ENCODE assay signal across 8 cellular contexts in genomic region chr5:135456238-135457099, GRCh38. TPM values are rescaled to one million over a fixed set of nuclear protein-coding genes. Genes with fewer than 3 reads are reported as not detected.
DNase-seq lines count a peak whose midpoint lies in the region; ATAC-seq, FAIRE-seq and TF ChIP-seq lines count a peak whose summit lies in the region.

No MANE protein-coding gene starts in this region.

- ATAC-seq in sciatic nerve, result peak; percentile 72

- intact Hi-C loops in sciatic nerve (cut with DNase I), result loop anchor here (5.0 kb wide), 1 partner anchor 54 kb away; no protein-coding TSS in a partner anchor

- DNase-seq in Ammon's horn (ENCODE audit: low spot score) (peak; percentile 58), GM20000 (ENCODE audit: low spot score) (peak; percentile 46), HTR-8/SVneo (ENCODE audit: insufficient read length, low spot score) (peak; percentile 39), dedifferentiated amniotic fluid mesenchymal stem cell (ENCODE audit: extremely low spot score) (peak; percentile 81), sciatic nerve (ENCODE audit: low spot score) (peak; percentile 41), activated gamma-delta T cell treated with Interleukin-2 at 50 U/mL for 16 hours (no peak), iPS-NIHi7 (ENCODE audit: extremely low spot score) (no peak)
- no peak for DNase-seq in NK-92 treated with Interleukin-12 subunit alpha and Interleukin-12 subunit beta, amount 100 ng/mL, for 24 hours (lab: John Stamatoyannopoulos, UW)

- no peak for TF ChIP-seq CTCF in GM20000 (IDR thresholded peaks at IDR 0.05; ENCODE audit: extremely low read depth, missing control alignments)

- peak; percentile 70 for FAIRE-seq in HTR-8/SVneo (lab: Jason Lieb, UNC)

RNA-seq across cellular contexts. Expression of gene TIFAB, which starts 4.3 kb away (rescaled TPM):
- 0.22 TPM for total RNA-seq in sciatic nerve

RNA-seq across cellular contexts. Expression of gene DCANP1, which starts 9.3 kb away (rescaled TPM):
- not detected for total RNA-seq in sciatic nerve

RNA-seq across cellular contexts. Expression of gene MACROH2A1, which starts 57.4 kb away (rescaled TPM):
- 129 TPM for total RNA-seq in sciatic nerve

Comparison
In these comparisons a context has a peak if more than half of its experiments do, and no peak if none do; other contexts are left out.
1. DNase-seq: peak in Ammon's horn (single experiment), GM20000 (single experiment), HTR-8/SVneo (single experiment), dedifferentiated amniotic fluid mesenchymal stem cell (single experiment) and sciatic nerve (single experiment); none in activated gamma-delta T cell treated with Interleukin-2 at 50 U/mL for 16 hours (single experiment), iPS-NIHi7 (single experiment) and NK-92 treated with Interleukin-12 subunit alpha and Interleukin-12 subunit beta, amount 100 ng/mL, for 24 hours (single experiment).